ENCODE assay signal across 13 cellular contexts in the genomic region with DNA sequence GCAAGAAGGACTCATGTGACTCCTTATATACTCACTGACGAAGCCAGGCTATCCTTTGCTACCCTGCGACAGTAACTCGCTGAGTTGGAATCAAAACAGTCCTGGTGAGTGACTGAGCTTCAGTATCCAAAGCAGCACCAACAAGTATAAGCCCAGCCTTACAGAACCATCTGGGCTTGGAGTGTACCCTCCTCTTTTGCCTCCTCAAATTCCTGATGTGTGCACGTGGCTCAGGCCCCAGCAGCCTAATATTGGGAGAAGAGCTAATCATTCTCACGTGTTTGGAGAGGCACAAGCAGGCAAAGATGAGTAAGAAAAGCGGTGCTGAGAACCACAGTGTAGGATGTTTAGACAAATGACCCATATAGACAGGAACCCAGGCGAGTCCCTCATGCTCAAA. TPM values are rescaled to one million over a fixed set of nuclear protein-coding genes. Genes with fewer than 3 reads are reported as not detected.
DNase-seq lines count a peak whose midpoint lies in the region; ATAC-seq and TF ChIP-seq lines count a peak whose summit lies in the region.
"Had no signal": no experiment of that assay in that cellular context is flagged by ENCODE, and none has a peak within 500 bp of the region (broad histone marks: within the 10 kb centered on the region; RNA-seq: fewer than 3 reads in every experiment).

No MANE protein-coding gene starts in this region.

- ATAC-seq in right cardiac atrium = peak; percentile 21 to 22
- no peak for ATAC-seq in CD4-positive, alpha-beta T cell (ENCODE audit: poor library complexity)
- ATAC-seq: left colon had no signal

- peak overlapping the region; percentile 68 for H3K27ac Mint-ChIP-seq in activated naive CD4-positive, alpha-beta T cell treated with anti-CD3 and anti-CD28 coated beads, Interleukin-2, amount 50 U/mL, for 24 hours
- H3K27ac Mint-ChIP-seq in activated naive CD4-positive, alpha-beta T cell treated with anti-CD3 and anti-CD28 coated beads for 36 hours = no peak overlapping the region
- H3K27ac Mint-ChIP-seq in CD4-positive, alpha-beta T cell = no peak overlapping the region

- peaks cover 14% of the 10 kb centered on the region for H3K4me1 ChIP-seq in right cardiac atrium (ENCODE audit: control insufficient read depth, insufficient read depth, low read length)
- H3K4me1 ChIP-seq in vagina = peaks cover 87% of the 10 kb centered on the region

- H3K27ac ChIP-seq in right cardiac atrium (ENCODE audit: low read length) (peak overlapping the region; percentile 73), vagina (peak overlapping the region; percentile 73)
- no peak overlapping the region for H3K27ac ChIP-seq in CD4-positive, alpha-beta T cell (ENCODE audit: low read depth, low read length)

- no peak for DNase-seq in activated naive CD4-positive, alpha-beta T cell treated with anti-CD3 and anti-CD28 coated beads for 36 hours
- peak; percentile 58 for DNase-seq in choroid plexus epithelial cell (ENCODE audit: low read depth)
- DNase-seq in right cardiac atrium = no peak
- DNase-seq in vagina (ENCODE audit: extremely low spot score in 2 of 2) = no peak
- DNase-seq in CD4-positive, alpha-beta T cell = no peak
- DNase-seq in inferior parietal cortex (ENCODE audit: extremely low spot score) = no peak
- DNase-seq in NCI-H2081 (lab: John Stamatoyannopoulos, UW) = no peak
- DNase-seq: ACHN; activated naive CD4-positive, alpha-beta T cell; Calu3; left colon; SIG-M5 had no signal

- CTCF ChIA-PET in activated naive CD4-positive, alpha-beta T cell treated with anti-CD3 and anti-CD28 coated beads for 36 hours (lab: Charles Lee) = interaction anchor here (1.6 to 7.6 kb wide), 3 partner anchors 36 to 56 kb away, joined by 5 to 126 read pairs (median 7); no protein-coding TSS in a partner anchor
- CTCF ChIA-PET in CD4-positive, alpha-beta T cell (lab: Charles Lee) = interaction anchor here (1.7 to 3.4 kb wide), 4 partner anchors 51 to 99 kb away, joined by 5 to 16 read pairs (median 8); a partner anchor contains a TSS

- H3K27me3 Mint-ChIP-seq in activated naive CD4-positive, alpha-beta T cell treated with anti-CD3 and anti-CD28 coated beads, Interleukin-2, amount 50 U/mL, for 24 hours = no peaks in the 10 kb centered on the region
- no peaks in the 10 kb centered on the region for H3K27me3 Mint-ChIP-seq in activated naive CD4-positive, alpha-beta T cell treated with anti-CD3 and anti-CD28 coated beads for 36 hours (ENCODE audit: low read depth)
- no peaks in the 10 kb centered on the region for H3K27me3 Mint-ChIP-seq in CD4-positive, alpha-beta T cell

- H3K9me3 Mint-ChIP-seq in activated naive CD4-positive, alpha-beta T cell treated with anti-CD3 and anti-CD28 coated beads, Interleukin-2, amount 50 U/mL, for 24 hours = no peaks in the 10 kb centered on the region
- H3K9me3 Mint-ChIP-seq in activated naive CD4-positive, alpha-beta T cell treated with anti-CD3 and anti-CD28 coated beads for 36 hours = no peaks in the 10 kb centered on the region
- no peaks in the 10 kb centered on the region for H3K9me3 Mint-ChIP-seq in CD4-positive, alpha-beta T cell

- intact Hi-C loops in activated naive CD4-positive, alpha-beta T cell treated with anti-CD3 and anti-CD28 coated beads for 36 hours (cut with micrococcal nuclease) = no loop called here
- intact Hi-C loops in right cardiac atrium (cut with DNase I) (loop anchor here in 1 of 4 donors (5.0 kb wide), 1 partner anchor 34 kb away; a partner anchor contains a TSS), vagina (cut with DNase I) (no loop called here)
- intact Hi-C loops in CD4-positive, alpha-beta T cell (cut with DNase I, micrococcal nuclease) = no loop called here

- H3K4me1 Mint-ChIP-seq in activated naive CD4-positive, alpha-beta T cell treated with anti-CD3 and anti-CD28 coated beads, Interleukin-2, amount 50 U/mL, for 24 hours = peaks cover 60% of the 10 kb centered on the region
- H3K4me1 Mint-ChIP-seq in activated naive CD4-positive, alpha-beta T cell treated with anti-CD3 and anti-CD28 coated beads for 36 hours (ENCODE audit: low read depth) = peaks cover 38% of the 10 kb centered on the region
- H3K4me1 Mint-ChIP-seq in CD4-positive, alpha-beta T cell (ENCODE audit: low read depth) = peaks cover 39% of the 10 kb centered on the region

- peaks cover 0 to 10% of the 10 kb centered on the region in 2 donors for H3K36me3 ChIP-seq in vagina

- H3K36me3 Mint-ChIP-seq in activated naive CD4-positive, alpha-beta T cell treated with anti-CD3 and anti-CD28 coated beads, Interleukin-2, amount 50 U/mL, for 24 hours = peaks cover 9% of the 10 kb centered on the region
- H3K36me3 Mint-ChIP-seq in activated naive CD4-positive, alpha-beta T cell treated with anti-CD3 and anti-CD28 coated beads for 36 hours (ENCODE audit: low read depth) = peaks cover 32% of the 10 kb centered on the region
- peaks cover 77% of the 10 kb centered on the region for H3K36me3 Mint-ChIP-seq in CD4-positive, alpha-beta T cell (ENCODE audit: low read depth)

- H3K4me3 ChIP-seq in choroid plexus epithelial cell (ENCODE audit: low read depth, low read length) (no peak overlapping the region), right cardiac atrium (ENCODE audit: low read length) (no peak overlapping the region), vagina (no peak overlapping the region)

- no peak overlapping the region for H3K4me3 Mint-ChIP-seq in activated naive CD4-positive, alpha-beta T cell treated with anti-CD3 and anti-CD28 coated beads, Interleukin-2, amount 50 U/mL, for 24 hours
- no peak overlapping the region for H3K4me3 Mint-ChIP-seq in activated naive CD4-positive, alpha-beta T cell treated with anti-CD3 and anti-CD28 coated beads for 36 hours
- H3K4me3 Mint-ChIP-seq in CD4-positive, alpha-beta T cell = no peak overlapping the region

- POLR2A ChIA-PET in CD4-positive, alpha-beta T cell (lab: Charles Lee) = interaction anchor here (0.7 kb wide), 1 partner anchor 52 kb away, joined by 3 read pairs; no protein-coding TSS in a partner anchor

- H3K27me3 ChIP-seq in right cardiac atrium (ENCODE audit: control insufficient read depth, insufficient read depth) = no peaks in the 10 kb centered on the region
- no peaks in the 10 kb centered on the region for H3K27me3 ChIP-seq in vagina
- H3K27me3 ChIP-seq in CD4-positive, alpha-beta T cell (ENCODE audit: control insufficient read depth, insufficient read depth, low read length) = no peaks in the 10 kb centered on the region

- no peaks in the 10 kb centered on the region for H3K9me3 ChIP-seq in right cardiac atrium (ENCODE audit: control insufficient read depth, low read length)
- H3K9me3 ChIP-seq in vagina = no peaks in the 10 kb centered on the region
- H3K9me3 ChIP-seq in CD4-positive, alpha-beta T cell (ENCODE audit: control insufficient read depth, low read length) = no peaks in the 10 kb centered on the region

- TF ChIP-seq POLR2A in vagina (IDR thresholded peaks at IDR 0.05) = no peak

- TF ChIP-seq CTCF in choroid plexus epithelial cell (conservative IDR thresholded peaks at IDR 0.05; ENCODE audit: low read depth, low read length) (no peak), vagina (IDR thresholded peaks at IDR 0.05) (no peak)
- TF ChIP-seq CTCF in CD4-positive, alpha-beta T cell (IDR thresholded peaks at IDR 0.05) = no peak

- 76% methylated on average over 7 of the region's 7 CpGs for WGBS in right cardiac atrium

RNA-seq across cellular contexts. Expression of a gene that starts 34.4 kb away (rescaled TPM):
- total RNA-seq in activated naive CD4-positive, alpha-beta T cell treated with anti-CD3 and anti-CD28 coated beads for 36 hours = 10 to 100 TPM; 41.1 to 43.2 TPM
- total RNA-seq in right cardiac atrium (10 to 100 TPM; 46.6 to 82.8 (median 56.6) TPM), vagina (43.0 TPM)
- polyA plus RNA-seq in right cardiac atrium = 31.5 TPM
- total RNA-seq in CD4-positive, alpha-beta T cell = 10 to 100 TPM; 53.8 to 54.8 TPM

RNA-seq across cellular contexts. Expression of a gene that starts 46.5 kb away (rescaled TPM):
- 1 to 10 TPM; 1.1 to 1.5 TPM for total RNA-seq in activated naive CD4-positive, alpha-beta T cell treated with anti-CD3 and anti-CD28 coated beads for 36 hours
- total RNA-seq in right cardiac atrium (1 to 10 TPM in 3 of 4 donors, under 1 TPM in 1; 0.82 to 3.8 (median 1.8) TPM), vagina (not detected)
- polyA plus RNA-seq in right cardiac atrium = 0.36 TPM
- under 1 TPM; 0.31 to 0.63 TPM for total RNA-seq in CD4-positive, alpha-beta T cell

RNA-seq across cellular contexts. Expression of a gene that starts 46.8 kb away (rescaled TPM):
- 10 to 100 TPM; 76.6 to 81.8 TPM for total RNA-seq in activated naive CD4-positive, alpha-beta T cell treated with anti-CD3 and anti-CD28 coated beads for 36 hours
- total RNA-seq in right cardiac atrium = 100 to 1,000 TPM in 1 of 4 donors, 10 to 100 TPM in 3; 74.3 to 107 (median 85.0) TPM
- 151 TPM for polyA plus RNA-seq in right cardiac atrium
- total RNA-seq in vagina = 74.9 TPM
- 10 to 100 TPM; 62.5 to 64.9 TPM for total RNA-seq in CD4-positive, alpha-beta T cell
